In the genomic region with DNA sequence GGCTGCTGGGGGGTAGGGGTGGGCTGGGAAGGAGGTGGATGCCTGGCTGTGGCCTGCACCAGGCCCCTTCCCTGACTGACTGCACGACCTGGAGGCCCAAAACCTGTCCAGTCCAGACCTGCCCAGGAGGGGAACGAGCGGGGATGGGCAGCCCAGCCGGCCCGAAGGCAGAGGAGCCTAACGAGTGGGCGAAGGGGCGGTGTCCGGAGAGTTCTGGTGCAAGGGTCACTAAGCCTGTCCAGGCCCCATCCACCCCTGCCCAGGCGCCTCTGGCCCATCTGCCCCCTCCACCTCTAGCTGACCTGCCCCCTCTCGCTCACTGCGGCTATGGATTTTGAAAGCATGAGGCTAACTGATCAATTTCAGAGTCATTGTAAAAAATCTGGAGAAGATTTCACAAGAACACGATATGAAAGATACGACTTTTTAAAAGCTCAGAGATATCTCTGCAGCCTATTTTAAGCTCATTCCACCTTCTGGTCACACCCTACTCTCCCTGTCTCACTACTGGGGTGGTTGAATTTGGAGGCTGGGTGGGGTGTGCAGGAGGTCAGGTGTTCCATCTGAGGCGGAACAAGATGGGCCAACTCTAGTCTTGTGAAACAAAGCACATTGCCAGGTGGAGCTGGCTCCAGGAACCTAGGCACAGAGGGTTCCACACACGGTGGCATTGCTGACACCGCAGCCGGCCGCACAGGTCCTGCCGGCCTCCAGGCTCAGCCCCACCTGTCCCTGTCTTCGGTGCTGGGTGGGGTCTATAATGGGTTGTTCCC, we compare ENCODE assay signal across 5 cellular contexts. TPM values are rescaled to one million over a fixed set of nuclear protein-coding genes. Genes with fewer than 3 reads are reported as not detected.
"Had no signal": no experiment of that assay in that cellular context is flagged by ENCODE, and none has a peak within 500 bp of the region (broad histone marks: within the 10 kb centered on the region; RNA-seq: fewer than 3 reads in every experiment).

No MANE protein-coding gene starts in this region.

RNA-seq across cellular contexts. Expression of a gene that starts 17.8 kb away (rescaled TPM):
- total RNA-seq: activated T-helper 2 cell treated with anti-CD3 and anti-CD28 coated beads, Interferon-gamma antibody, Interleukin-2, Interleukin-4, amounts not matched to agents 10 μg/mL and 5 μg/mL and 100 μg/mL, durations not matched to agents 14 hours and 24 hours and 36 hours; ascending aorta; body of pancreas; bronchial epithelial cell had no signal
- polyA plus RNA-seq: aorta had no signal
